In genomic region chr3:172369590-172370259, GRCh38 we compare ENCODE assay signal across 1 cellular context.
TF ChIP-seq lines count a peak whose summit lies in the region.

No MANE protein-coding gene starts in this region.

TF ChIP-seq in SK-N-SH treated with all-trans-retinoic acid at 6 μM for 48 hours, 23 proteins besides CTCF, POLR2A, EP300 and RAD21 (continued from another document):
- TF ChIP-seq CREB5 (CRISPR knock-in tag; IDR thresholded peaks at IDR 0.05; ENCODE audit: low read depth) (no peak), RARB (CRISPR knock-in tag; IDR thresholded peaks at IDR 0.05) (no peak), ARNTL (CRISPR knock-in tag; IDR thresholded peaks at IDR 0.05; ENCODE audit: borderline replicate concordance, low read depth) (no peak), OSR1 (CRISPR knock-in tag; IDR thresholded peaks at IDR 0.05) (no peak), ZFP30 (CRISPR knock-in tag; IDR thresholded peaks at IDR 0.05) (no peak), ZNF8 (CRISPR knock-in tag; IDR thresholded peaks at IDR 0.05) (no peak), ZC3H10 (CRISPR knock-in tag; IDR thresholded peaks at IDR 0.05) (no peak), BACH2 (CRISPR knock-in tag; IDR thresholded peaks at IDR 0.05; ENCODE audit: borderline replicate concordance) (no peak), CSDC2 (CRISPR knock-in tag; IDR thresholded peaks at IDR 0.05) (no peak)
